Comparison of ENCODE assay signal across 12 cellular contexts in genomic region chr10:19929466-19930140, GRCh38.
DNase-seq lines count a peak whose midpoint lies in the region; ATAC-seq and TF ChIP-seq lines count a peak whose summit lies in the region.
"Had no signal": no experiment of that assay in that cellular context is flagged by ENCODE, and none has a peak within 500 bp of the region (broad histone marks: within the 10 kb centered on the region; RNA-seq: fewer than 3 reads in every experiment).

No MANE protein-coding gene starts in this region.

- no peak overlapping the region for H3K27ac Mint-ChIP-seq in glutamatergic neuron (ENCODE audit: unreplicated experiment)
- H3K27ac Mint-ChIP-seq: activated CD8-positive, alpha-beta memory T cell treated with anti-CD3 and anti-CD28 coated beads, Interleukin-2, amount 10 ng/mL, durations not matched to agents 7 days and 5 days had no signal

- peak overlapping the region; percentile 46 for H3K4me3 ChIP-seq in coronary artery
- no peak overlapping the region for H3K4me3 ChIP-seq in liver (ENCODE audit: low read depth in 1 of 3, low read length in 3 of 3)
- H3K4me3 ChIP-seq: lung had no signal

- H3K27me3 Mint-ChIP-seq in glutamatergic neuron (ENCODE audit: unreplicated experiment): peaks cover 1% of the 10 kb centered on the region
- H3K27me3 Mint-ChIP-seq: activated CD8-positive, alpha-beta memory T cell treated with anti-CD3 and anti-CD28 coated beads, Interleukin-2, amount 10 ng/mL, durations not matched to agents 7 days and 5 days had no signal

- H3K9me3 ChIP-seq in liver (ENCODE audit: control insufficient read depth in 4 of 4, low read length in 3 of 4): no peaks in the 10 kb centered on the region

- H3K4me1 Mint-ChIP-seq in glutamatergic neuron (ENCODE audit: low read depth, unreplicated experiment): peaks cover 15% of the 10 kb centered on the region
- H3K4me1 Mint-ChIP-seq: activated CD8-positive, alpha-beta memory T cell treated with anti-CD3 and anti-CD28 coated beads, Interleukin-2, amount 10 ng/mL, durations not matched to agents 7 days and 5 days had no signal

- H3K27me3 ChIP-seq in liver (ENCODE audit: control insufficient read depth in 4 of 4, insufficient read depth in 4 of 4, low read length in 3 of 4): no peaks in the 10 kb centered on the region

- H3K36me3 ChIP-seq in liver (ENCODE audit: control insufficient read depth in 4 of 4, insufficient read depth in 3 of 4, low read depth in 1 of 4, low read length in 3 of 4): no peaks in the 10 kb centered on the region

- 13% methylated on average over 3 of the region's 3 CpGs for WGBS in liver

- DNase-seq in M059J (ENCODE audit: low read depth) (peak; percentile 37), coronary artery (ENCODE audit: low spot score) (no peak), substantia nigra (lab: John Stamatoyannopoulos, UW) (no peak), glutamatergic neuron (no peak), SIG-M5 treated with dmso at 0.1 percent for 504 hours (lab: John Stamatoyannopoulos, UW; ENCODE audit: unreplicated experiment) (no peak)
- no peak for DNase-seq in activated CD4-positive, alpha-beta T cell treated with anti-CD3 and anti-CD28 coated beads, Interleukin-2, amount 50 U/mL, for 4 hours
- DNase-seq: activated CD8-positive, alpha-beta memory T cell treated with anti-CD3 and anti-CD28 coated beads, Interleukin-2, amount 10 ng/mL, durations not matched to agents 7 days and 5 days; NCI-H2227 treated with DMSO at 0.1 percent for 48 hours; stimulated activated CD4-positive, alpha-beta T cell treated with anti-CD3 and anti-CD28 coated beads, Interleukin-4, amount 100 ng/mL, for 4 hours had no signal

- H3K9ac ChIP-seq in liver (ENCODE audit: low read depth in 1 of 2, low read length in 2 of 2): peak overlapping the region in 1 of 2 donors; percentile 54

- H3K4me1 ChIP-seq in liver (ENCODE audit: control insufficient read depth in 4 of 4, insufficient read depth in 4 of 4, low read length in 3 of 4): peaks cover 0 to 28% (median 22%) of the 10 kb centered on the region in 4 donors

- no peak for ATAC-seq in HG02610 (IDR thresholded peaks at IDR 0.05; ENCODE audit: unreplicated experiment)
- ATAC-seq: activated CD8-positive, alpha-beta memory T cell treated with anti-CD3 and anti-CD28 coated beads, Interleukin-2, amount 10 ng/mL, durations not matched to agents 7 days and 5 days had no signal

- peak; percentile 53 for TF ChIP-seq RAD21 in liver (IDR thresholded peaks at IDR 0.05)

- H3K9me3 Mint-ChIP-seq in glutamatergic neuron (ENCODE audit: unreplicated experiment): no peaks in the 10 kb centered on the region

- H3K4me3 Mint-ChIP-seq in glutamatergic neuron (ENCODE audit: unreplicated experiment): no peak overlapping the region
- H3K4me3 Mint-ChIP-seq: activated CD8-positive, alpha-beta memory T cell treated with anti-CD3 and anti-CD28 coated beads, Interleukin-2, amount 10 ng/mL, durations not matched to agents 7 days and 5 days had no signal

- H3K27ac ChIP-seq in coronary artery: peak overlapping the region; percentile 52 to 83
- H3K27ac ChIP-seq in liver (ENCODE audit: low read depth in 1 of 2, low read length in 2 of 2): peak overlapping the region; percentile 84
- peak overlapping the region; percentile 16 for H3K27ac ChIP-seq in substantia nigra (ENCODE audit: low read depth, low read length, poor library complexity, severe bottlenecking)

- TF ChIP-seq CTCF in coronary artery (IDR thresholded peaks at IDR 0.05): no peak
- TF ChIP-seq CTCF in liver (IDR thresholded peaks at IDR 0.05; ENCODE audit: low read depth, low read length, missing input control): no peak
- no peak for TF ChIP-seq CTCF in glutamatergic neuron (IDR thresholded peaks at IDR 0.05; ENCODE audit: partially characterized antibody, unreplicated experiment)

- no peaks in the 10 kb centered on the region for H3K36me3 Mint-ChIP-seq in glutamatergic neuron (ENCODE audit: unreplicated experiment)
- H3K36me3 Mint-ChIP-seq: activated CD8-positive, alpha-beta memory T cell treated with anti-CD3 and anti-CD28 coated beads, Interleukin-2, amount 10 ng/mL, durations not matched to agents 7 days and 5 days had no signal

TF ChIP-seq in liver, 16 proteins besides CTCF, POLR2A, EP300 and RAD21:
- TF ChIP-seq, protein P1, sequence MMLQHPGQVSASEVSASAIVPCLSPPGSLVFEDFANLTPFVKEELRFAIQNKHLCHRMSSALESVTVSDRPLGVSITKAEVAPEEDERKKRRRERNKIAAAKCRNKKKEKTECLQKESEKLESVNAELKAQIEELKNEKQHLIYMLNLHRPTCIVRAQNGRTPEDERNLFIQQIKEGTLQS (IDR thresholded peaks at IDR 0.05): peak; percentile 47
- peak; percentile 58 for TF ChIP-seq ZBTB33 (IDR thresholded peaks at IDR 0.05)
- no peak for TF ChIP-seq NR2F2 (IDR thresholded peaks at IDR 0.05)
- no peak for TF ChIP-seq FOXA1 (IDR thresholded peaks at IDR 0.05)
- TF ChIP-seq GABPA (IDR thresholded peaks at IDR 0.05 in 1 of 2, conservative IDR thresholded peaks at IDR 0.05 in 1 of 2): no peak
- TF ChIP-seq HNF4G (IDR thresholded peaks at IDR 0.05): peak; percentile 70
- TF ChIP-seq HNF4A (conservative IDR thresholded peaks at IDR 0.05): peak; percentile 82 to 88
- peak; percentile 38 to 53 for TF ChIP-seq RXRA (IDR thresholded peaks at IDR 0.05)
- no peak for TF ChIP-seq FOXA2 (IDR thresholded peaks at IDR 0.05)
- peak; percentile 63 to 91 for TF ChIP-seq JUND (IDR thresholded peaks at IDR 0.05)
- TF ChIP-seq, protein P2, sequence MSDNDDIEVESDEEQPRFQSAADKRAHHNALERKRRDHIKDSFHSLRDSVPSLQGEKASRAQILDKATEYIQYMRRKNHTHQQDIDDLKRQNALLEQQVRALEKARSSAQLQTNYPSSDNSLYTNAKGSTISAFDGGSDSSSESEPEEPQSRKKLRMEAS (IDR thresholded peaks at IDR 0.05): peak; percentile 20
- no peak for TF ChIP-seq TAF1 (conservative IDR thresholded peaks at IDR 0.05)
- peak in 1 of 2 donors; percentile 32 for TF ChIP-seq EGR1 (IDR thresholded peaks at IDR 0.05; ENCODE audit: low read depth in 2 of 2)
- TF ChIP-seq YY1 (IDR thresholded peaks at IDR 0.05): peak; percentile 22
- TF ChIP-seq, protein P3, sequence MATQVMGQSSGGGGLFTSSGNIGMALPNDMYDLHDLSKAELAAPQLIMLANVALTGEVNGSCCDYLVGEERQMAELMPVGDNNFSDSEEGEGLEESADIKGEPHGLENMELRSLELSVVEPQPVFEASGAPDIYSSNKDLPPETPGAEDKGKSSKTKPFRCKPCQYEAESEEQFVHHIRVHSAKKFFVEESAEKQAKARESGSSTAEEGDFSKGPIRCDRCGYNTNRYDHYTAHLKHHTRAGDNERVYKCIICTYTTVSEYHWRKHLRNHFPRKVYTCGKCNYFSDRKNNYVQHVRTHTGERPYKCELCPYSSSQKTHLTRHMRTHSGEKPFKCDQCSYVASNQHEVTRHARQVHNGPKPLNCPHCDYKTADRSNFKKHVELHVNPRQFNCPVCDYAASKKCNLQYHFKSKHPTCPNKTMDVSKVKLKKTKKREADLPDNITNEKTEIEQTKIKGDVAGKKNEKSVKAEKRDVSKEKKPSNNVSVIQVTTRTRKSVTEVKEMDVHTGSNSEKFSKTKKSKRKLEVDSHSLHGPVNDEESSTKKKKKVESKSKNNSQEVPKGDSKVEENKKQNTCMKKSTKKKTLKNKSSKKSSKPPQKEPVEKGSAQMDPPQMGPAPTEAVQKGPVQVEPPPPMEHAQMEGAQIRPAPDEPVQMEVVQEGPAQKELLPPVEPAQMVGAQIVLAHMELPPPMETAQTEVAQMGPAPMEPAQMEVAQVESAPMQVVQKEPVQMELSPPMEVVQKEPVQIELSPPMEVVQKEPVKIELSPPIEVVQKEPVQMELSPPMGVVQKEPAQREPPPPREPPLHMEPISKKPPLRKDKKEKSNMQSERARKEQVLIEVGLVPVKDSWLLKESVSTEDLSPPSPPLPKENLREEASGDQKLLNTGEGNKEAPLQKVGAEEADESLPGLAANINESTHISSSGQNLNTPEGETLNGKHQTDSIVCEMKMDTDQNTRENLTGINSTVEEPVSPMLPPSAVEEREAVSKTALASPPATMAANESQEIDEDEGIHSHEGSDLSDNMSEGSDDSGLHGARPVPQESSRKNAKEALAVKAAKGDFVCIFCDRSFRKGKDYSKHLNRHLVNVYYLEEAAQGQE (IDR thresholded peaks at IDR 0.05): no peak
- TF ChIP-seq SP1 (IDR thresholded peaks at IDR 0.05): peak; percentile 79

Comparison
In these comparisons a context has a peak if more than half of its experiments do, and no peak if none do; other contexts are left out.
1. H3K27ac ChIP-seq: peak in every context shown above with its lines; median percentile 84 in liver; 68 in coronary artery; 16 in substantia nigra.